In genomic region chr18:23302514-23302851, GRCh38 we compare ENCODE assay signal across 22 cellular contexts.
A peak's percentile ranks its signal among the peaks of the same experiment; 100 is the strongest.
DNase-seq lines count a peak whose midpoint lies in the region; ATAC-seq, FAIRE-seq and TF ChIP-seq lines count a peak whose summit lies in the region.
"Had no signal": no experiment of that assay in that cellular context is flagged by ENCODE, and none has a peak within 500 bp of the region (broad histone marks: within the 10 kb centered on the region; RNA-seq: fewer than 3 reads in every experiment).

No MANE protein-coding gene starts in this region.

- no peak overlapping the region for H2AK5ac ChIP-seq in H9 (ENCODE audit: insufficient read length, low read length)

- H3K36me3 Mint-ChIP-seq in astrocyte (ENCODE audit: low read depth, unreplicated experiment): no peaks in the 10 kb centered on the region
- H3K36me3 Mint-ChIP-seq in H9 (ENCODE audit: insufficient read depth in 1 of 3, low read depth in 3 of 3): peaks cover 2 to 4% (median 4%) of the 10 kb centered on the region in 3 experiments; a peak in 3 of 7 replicates

- no peaks in the 10 kb centered on the region for H3K27me3 ChIP-seq in SK-N-SH (ENCODE audit: insufficient read depth)
- H3K27me3 ChIP-seq in astrocyte (ENCODE audit: insufficient read depth, low read length): no peaks in the 10 kb centered on the region
- H3K27me3 ChIP-seq in keratinocyte (ENCODE audit: control insufficient read depth, extremely low read depth, insufficient read depth, low read length): no peaks in the 10 kb centered on the region
- H3K27me3 ChIP-seq in vagina: no peaks in the 10 kb centered on the region
- H3K27me3 ChIP-seq in H9 (ENCODE audit: insufficient read depth, low read length): no peaks in the 10 kb centered on the region
- H3K27me3 ChIP-seq: BLaER1, upper lobe of left lung had no signal

- H3K79me1 ChIP-seq in H9 (ENCODE audit: insufficient read depth, low read depth, low read length, poor library complexity, severe bottlenecking): no peaks in the 10 kb centered on the region

- peaks cover 2% of the 10 kb centered on the region for H3K9me1 ChIP-seq in keratinocyte (ENCODE audit: control insufficient read depth, extremely low read depth, insufficient read depth, low read length)

- TF ChIP-seq CTCF in SK-N-SH (IDR thresholded peaks at IDR 0.05) (no peak), astrocyte (IDR thresholded peaks at IDR 0.05; ENCODE audit: insufficient read depth, low read depth, low read length) (no peak), keratinocyte (optimal IDR thresholded peaks at IDR 0.05 in 1 of 3, IDR thresholded peaks at IDR 0.05 in 1 of 3, conservative IDR thresholded peaks at IDR 0.05 in 1 of 3; ENCODE audit: extremely low read depth in 1 of 3, insufficient read depth in 2 of 3, low read length in 3 of 3) (no peak), vagina (IDR thresholded peaks at IDR 0.05) (no peak), H9 (conservative IDR thresholded peaks at IDR 0.05) (no peak)

- no peak overlapping the region for H3K56ac ChIP-seq in H9 (ENCODE audit: insufficient read length, low read depth, low read length)

- no peak overlapping the region for H3K4me3 Mint-ChIP-seq in astrocyte (ENCODE audit: unreplicated experiment)
- H3K4me3 Mint-ChIP-seq in H9: no peak overlapping the region
- H3K4me3 Mint-ChIP-seq: activated CD8-positive, alpha-beta T cell treated with anti-CD3 and anti-CD28 coated beads, Interleukin-2, amount 10 ng/mL, durations not matched to agents 7 days and 5 days; activated naive CD8-positive, alpha-beta T cell treated with anti-CD3 and anti-CD28 coated beads, Interleukin-2, amount 10 ng/mL, durations not matched to agents 7 days and 5 days; neural crest cell had no signal

- H3K4ac ChIP-seq in H9 (ENCODE audit: low read depth, low read length): no peak overlapping the region

- WGBS in SK-N-SH (ENCODE audit: low lambda C conversion rate): 95% methylated on average over 3 of the region's 3 CpGs
- no CpG with 5 or more reads among the region's 3 CpGs for WGBS in H9 (ENCODE audit: extremely low coverage, insufficient read length, low lambda C conversion rate)

- H3K23ac ChIP-seq in H9 (ENCODE audit: insufficient read length, low read depth, low read length): no peak overlapping the region

- H2BK5ac ChIP-seq in H9 (ENCODE audit: insufficient read length, low read length): no peak overlapping the region

- H3K23me2 ChIP-seq in H9 (ENCODE audit: insufficient read length, low read depth, low read length, poor library complexity, severe bottlenecking): no peaks in the 10 kb centered on the region

- peaks cover 16% of the 10 kb centered on the region for H3F3A ChIP-seq in SK-N-SH (replicated peaks; ENCODE audit: insufficient read depth)

- TF ChIP-seq POLR2A in vagina (IDR thresholded peaks at IDR 0.05): no peak

- H3K9ac ChIP-seq in SK-N-SH (peak overlapping the region; percentile 62; the same call in 1 of the 2 replicates), astrocyte (ENCODE audit: low read length) (peak overlapping the region; percentile 10), keratinocyte (ENCODE audit: control insufficient read depth, extremely low read depth, insufficient read depth, low read length) (no peak overlapping the region), H9 (ENCODE audit: extremely low read depth, insufficient read length, low read length) (no peak overlapping the region)
- H3K9ac ChIP-seq: BLaER1 had no signal

- H3K36me3 ChIP-seq in SK-N-SH (replicated peaks in 1 of 2; ENCODE audit: control insufficient read depth in 1 of 2, insufficient read depth in 2 of 2, low read length in 1 of 2): no peaks in the 10 kb centered on the region
- H3K36me3 ChIP-seq in astrocyte (ENCODE audit: insufficient read depth, low read length): no peaks in the 10 kb centered on the region
- H3K36me3 ChIP-seq in keratinocyte (ENCODE audit: control insufficient read depth in 2 of 2, extremely low read depth in 1 of 2, insufficient read depth in 2 of 2, low read length in 2 of 2): no peaks in the 10 kb centered on the region
- H3K36me3 ChIP-seq in vagina: no peaks in the 10 kb centered on the region

- H2BK20ac ChIP-seq in H9 (ENCODE audit: low read depth, low read length, poor library complexity, severe bottlenecking): no peak overlapping the region

- H3K27ac ChIP-seq in SK-N-SH (ENCODE audit: low read depth in 2 of 2, low read length in 1 of 2) (peak overlapping the region in 1 of 2 experiments; percentile 85; a peak in 2 of 4 replicates), astrocyte (ENCODE audit: low read depth, low read length) (peak overlapping the region; percentile 84), keratinocyte (ENCODE audit: control insufficient read depth, insufficient read depth, low read length) (peak overlapping the region; percentile 33), vagina (peak overlapping the region; percentile 15), H9 (ENCODE audit: insufficient read length, low read depth, low read length) (no peak overlapping the region)
- H3K27ac ChIP-seq: BLaER1 had no signal

- H3K4me1 Mint-ChIP-seq in astrocyte (ENCODE audit: low read depth, unreplicated experiment) (peaks cover 20% of the 10 kb centered on the region), H9 (peaks cover 18 to 21% of the 10 kb centered on the region in 2 experiments)
- H3K4me1 Mint-ChIP-seq: neural crest cell had no signal

- H2BK120ac ChIP-seq in H9 (ENCODE audit: low read depth, low read length, poor library complexity, severe bottlenecking): no peak overlapping the region

- H3K4me2 ChIP-seq in SK-N-SH: 0 out of 2 replicates have a peak overlapping the region, but pooled peaks have one; percentile 26
- peak overlapping the region; percentile 55 for H3K4me2 ChIP-seq in astrocyte (ENCODE audit: low read length)
- no peak overlapping the region for H3K4me2 ChIP-seq in keratinocyte (ENCODE audit: control insufficient read depth, extremely low read depth, insufficient read depth, low read depth, low read length)
- H3K4me2 ChIP-seq in H9 (ENCODE audit: insufficient read depth, insufficient read length, low read length): no peak overlapping the region
- H3K4me2 ChIP-seq: BLaER1 had no signal

- dilution Hi-C loops in keratinocyte (cut with MboI; ENCODE audit: extremely low pct_ligation_motif_present, low sequenced_read_pairs): no loop called here

- H2BK15ac ChIP-seq in H9 (ENCODE audit: low read depth, low read length): no peak overlapping the region

- H3K9me3 Mint-ChIP-seq in astrocyte (ENCODE audit: unreplicated experiment) (peaks cover 1% of the 10 kb centered on the region), H9 (no peaks in the 10 kb centered on the region)
- H3K9me3 Mint-ChIP-seq: activated naive CD8-positive, alpha-beta T cell treated with anti-CD3 and anti-CD28 coated beads, Interleukin-2, amount 10 ng/mL, durations not matched to agents 7 days and 5 days; neural crest cell had no signal

- H4K91ac ChIP-seq in H9 (ENCODE audit: insufficient read length, low read depth, low read length): no peak overlapping the region

- no peak overlapping the region for H3K14ac ChIP-seq in H9 (ENCODE audit: insufficient read depth, low read length)

- H2AFZ ChIP-seq in SK-N-SH (ENCODE audit: low read depth) (no peak overlapping the region), astrocyte (ENCODE audit: low read depth, low read length) (no peak overlapping the region), keratinocyte (ENCODE audit: control insufficient read depth, low read length) (no peak overlapping the region), H9 (ENCODE audit: low read length) (no peak overlapping the region)

- no peak for DNase-seq in SK-N-SH
- no peak for DNase-seq in astrocyte (ENCODE audit: low read depth)
- no peak for DNase-seq in keratinocyte (ENCODE audit: low read depth, low spot score)
- DNase-seq in vagina (ENCODE audit: extremely low spot score in 2 of 2): no peak
- DNase-seq in left ventricle myocardium superior: no peak
- DNase-seq in medulla oblongata (ENCODE audit: extremely low spot score): no peak
- DNase-seq in H9: no peak
- DNase-seq: activated CD4-positive, alpha-beta T cell treated with anti-CD3 and anti-CD28 coated beads for 1 hour; activated CD8-positive, alpha-beta T cell treated with anti-CD3 and anti-CD28 coated beads, Interleukin-2, amount 10 ng/mL, durations not matched to agents 7 days and 5 days; activated effector memory CD4-positive, alpha-beta T cell treated with Interleukin-2 at 50 U/mL for 16 hours; activated naive CD8-positive, alpha-beta T cell treated with anti-CD3 and anti-CD28 coated beads, Interleukin-2, amount 10 ng/mL, durations not matched to agents 7 days and 5 days; activated T-cell treated with anti-CD3 and anti-CD28 coated beads for 4 hours; Caco-2; stimulated activated CD8-positive, alpha-beta memory T cell treated with anti-CD3 and anti-CD28 coated beads, Interleukin-4, amount 100 ng/mL, for 48 hours; upper lobe of left lung had no signal

- FAIRE-seq in astrocyte (lab: Jason Lieb, UNC) (no peak), keratinocyte (lab: Jason Lieb, UNC) (no peak)
- FAIRE-seq: frontal cortex, TTC549 had no signal

- H4K5ac ChIP-seq in H9 (ENCODE audit: insufficient read length, low read depth, low read length): no peak overlapping the region

- H3K9me2 ChIP-seq in SK-N-SH: no peaks in the 10 kb centered on the region

- H3K79me2 ChIP-seq in SK-N-SH (ENCODE audit: insufficient read depth) (no peaks in the 10 kb centered on the region), astrocyte (ENCODE audit: insufficient read depth, low read length) (no peaks in the 10 kb centered on the region), keratinocyte (ENCODE audit: control insufficient read depth, insufficient read depth, low read length) (no peaks in the 10 kb centered on the region), H9 (ENCODE audit: insufficient read depth, low read length) (no peaks in the 10 kb centered on the region)

- no peak for ATAC-seq in SK-N-SH treated with all-trans-retinoic acid at 6 μM for 48 hours
- ATAC-seq in left ventricle myocardium superior: no peak
- ATAC-seq: activated CD8-positive, alpha-beta T cell treated with anti-CD3 and anti-CD28 coated beads, Interleukin-2, amount 10 ng/mL, durations not matched to agents 7 days and 5 days; sciatic nerve had no signal

- no peak overlapping the region for H4K8ac ChIP-seq in H9 (replicated peaks; ENCODE audit: insufficient read length, low read depth, low read length)

- H4K20me1 ChIP-seq in SK-N-SH (ENCODE audit: insufficient read depth) (no peaks in the 10 kb centered on the region), astrocyte (ENCODE audit: insufficient read depth, low read length) (no peaks in the 10 kb centered on the region), keratinocyte (ENCODE audit: control insufficient read depth, extremely low read depth, insufficient read depth, low read length) (no peaks in the 10 kb centered on the region), H9 (ENCODE audit: control insufficient read depth, insufficient read depth, insufficient read length) (no peaks in the 10 kb centered on the region)
- H4K20me1 ChIP-seq: BLaER1 had no signal

- no peaks in the 10 kb centered on the region for H3K27me3 Mint-ChIP-seq in astrocyte (ENCODE audit: low read depth, unreplicated experiment)
- no peaks in the 10 kb centered on the region for H3K27me3 Mint-ChIP-seq in H9 (ENCODE audit: low read depth)
- H3K27me3 Mint-ChIP-seq: activated naive CD8-positive, alpha-beta T cell treated with anti-CD3 and anti-CD28 coated beads, Interleukin-2, amount 10 ng/mL, durations not matched to agents 7 days and 5 days; progenitor cell of endocrine pancreas had no signal

- H3K27ac Mint-ChIP-seq in astrocyte (ENCODE audit: unreplicated experiment): peak overlapping the region; percentile 97
- no peak overlapping the region for H3K27ac Mint-ChIP-seq in H9
- H3K27ac Mint-ChIP-seq: activated CD8-positive, alpha-beta T cell treated with anti-CD3 and anti-CD28 coated beads, Interleukin-2, amount 10 ng/mL, durations not matched to agents 7 days and 5 days; activated naive CD8-positive, alpha-beta T cell treated with anti-CD3 and anti-CD28 coated beads, Interleukin-2, amount 10 ng/mL, durations not matched to agents 7 days and 5 days; progenitor cell of endocrine pancreas had no signal

- CTCF ChIA-PET in SK-N-SH (lab: Yijun Ruan, JAX): no interaction called here

- no peak overlapping the region for H3K4me3 ChIP-seq in SK-N-SH (ENCODE audit: low read depth in 2 of 2, low read length in 1 of 2)
- no peak overlapping the region for H3K4me3 ChIP-seq in astrocyte (ENCODE audit: insufficient read depth, low read depth, low read length)
- H3K4me3 ChIP-seq in keratinocyte (ENCODE audit: control insufficient read depth in 2 of 3, extremely low read depth in 1 of 3, insufficient read depth in 2 of 3, low read depth in 1 of 3, low read length in 3 of 3): no peak overlapping the region
- H3K4me3 ChIP-seq in vagina: no peak overlapping the region
- H3K4me3 ChIP-seq: BLaER1, upper lobe of left lung had no signal

- intact Hi-C loops in vagina (cut with DNase I) (no loop called here), left ventricle myocardium superior (cut with micrococcal nuclease) (no loop called here)

- H2BK12ac ChIP-seq in H9 (ENCODE audit: insufficient read length, low read depth, low read length): no peak overlapping the region

- no peak for TF ChIP-seq RAD21 in SK-N-SH (IDR thresholded peaks at IDR 0.05; ENCODE audit: low read length)

- H3K18ac ChIP-seq in H9 (ENCODE audit: insufficient read length, low read depth, low read length): no peak overlapping the region

- no peak overlapping the region for H3T11ph ChIP-seq in H9 (ENCODE audit: low read length)

- H3K9me3 ChIP-seq in SK-N-SH (no peaks in the 10 kb centered on the region), astrocyte (ENCODE audit: insufficient read depth, low read depth, low read length) (no peaks in the 10 kb centered on the region), keratinocyte (ENCODE audit: control insufficient read depth, low read depth, low read length) (no peaks in the 10 kb centered on the region), vagina (no peaks in the 10 kb centered on the region), H9 (ENCODE audit: control insufficient read depth, low read depth, low read length) (no peaks in the 10 kb centered on the region)
- H3K9me3 ChIP-seq: BLaER1, Caco-2, upper lobe of left lung had no signal

- no peak for TF ChIP-seq EP300 in SK-N-SH (IDR thresholded peaks at IDR 0.05; ENCODE audit: borderline replicate concordance in 1 of 2, low read depth in 1 of 2, low read length in 1 of 2)

- POLR2A ChIA-PET in SK-N-SH (lab: Yijun Ruan, JAX): no interaction called here

- H3K4me1 ChIP-seq in SK-N-SH (ENCODE audit: control insufficient read depth in 1 of 2, insufficient read depth in 2 of 2, low read depth in 1 of 2, low read length in 1 of 2): peaks cover 0 to 29% of the 10 kb centered on the region in 2 experiments; a peak in 2 of 4 replicates
- peaks cover 28% of the 10 kb centered on the region for H3K4me1 ChIP-seq in astrocyte (ENCODE audit: insufficient read depth, low read length)
- peaks cover 18% of the 10 kb centered on the region for H3K4me1 ChIP-seq in keratinocyte (ENCODE audit: control insufficient read depth, extremely low read depth, insufficient read depth, low read length)
- peaks cover 4% of the 10 kb centered on the region for H3K4me1 ChIP-seq in vagina
- H3K4me1 ChIP-seq in H9 (ENCODE audit: insufficient read depth, low read length): no peaks in the 10 kb centered on the region
- H3K4me1 ChIP-seq: Caco-2 had no signal

Comparison
In these comparisons a context has a peak if more than half of its experiments do, and no peak if none do; other contexts are left out.
1. H3K4me2 ChIP-seq: peak in SK-N-SH (single experiment) and astrocyte (single experiment); none in keratinocyte (single experiment) and H9 (single experiment).
2. H3K9ac ChIP-seq: peak in SK-N-SH (single experiment) and astrocyte (single experiment); none in keratinocyte (single experiment) and H9 (single experiment).